1 cellular context compared by ENCODE assay signal in the genomic region with DNA sequence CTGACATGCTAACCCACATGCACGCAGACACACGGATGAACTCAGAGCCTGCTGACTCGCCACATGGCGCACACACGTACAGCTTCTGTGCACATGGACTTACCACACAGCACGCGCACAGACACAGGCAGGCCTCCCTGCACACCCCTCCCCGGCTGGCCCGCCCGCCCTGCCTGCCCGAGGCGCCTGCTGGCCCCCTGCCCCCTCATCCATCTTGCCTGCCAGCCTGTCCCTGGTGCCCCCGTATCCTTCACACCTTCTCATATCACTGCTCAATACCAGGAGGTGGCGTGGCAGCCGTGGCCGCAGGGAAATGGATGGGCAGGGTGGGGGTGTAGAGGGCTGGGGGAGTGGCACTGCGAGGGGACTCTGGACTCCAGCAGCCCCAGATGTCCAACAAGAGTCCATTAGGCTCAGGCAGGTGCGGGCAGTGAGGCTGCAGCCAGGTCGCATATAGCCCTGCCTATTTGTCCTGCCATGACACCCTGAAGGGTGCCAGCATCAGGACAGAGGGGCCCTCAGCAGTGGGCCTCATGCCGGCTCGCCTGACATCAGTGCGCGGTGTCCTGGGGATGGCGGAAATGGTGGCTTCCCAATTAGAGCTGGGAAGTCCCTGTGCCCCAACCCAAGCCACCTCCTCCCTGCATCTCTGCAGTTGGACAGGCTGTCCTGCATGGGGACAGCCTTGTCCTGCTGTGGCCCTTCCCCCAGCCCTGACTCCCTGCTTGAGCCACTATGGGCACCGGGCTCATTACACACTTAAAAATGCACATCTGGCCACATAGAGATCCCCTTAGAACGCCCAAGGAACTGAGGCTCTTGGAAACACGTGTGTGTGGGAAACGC.
TF ChIP-seq lines count a peak whose summit lies in the region.

No MANE protein-coding gene starts in this region.

TF ChIP-seq in HepG2, 621 proteins besides CTCF, POLR2A, EP300 and RAD21 (continues in another document):
- TF ChIP-seq RCOR2 (CRISPR knock-in tag; IDR thresholded peaks at IDR 0.05) (no peak), HNF4G (IDR thresholded peaks at IDR 0.05; ENCODE audit: borderline replicate concordance, low read depth, low read length) (peak; percentile 50; the same call in 1 of the 2 replicates), HNF4G (CRISPR knock-in tag; IDR thresholded peaks at IDR 0.05; ENCODE audit: borderline replicate concordance, low read depth) (no peak), GZF1 (CRISPR knock-in tag; IDR thresholded peaks at IDR 0.05) (no peak), SATB2 (CRISPR knock-in tag; IDR thresholded peaks at IDR 0.05) (no peak), KAT7 (CRISPR knock-in tag; IDR thresholded peaks at IDR 0.05; ENCODE audit: borderline replicate concordance) (no peak), ZNF839 (CRISPR knock-in tag; IDR thresholded peaks at IDR 0.05; ENCODE audit: borderline replicate concordance) (no peak), ZNF570 (CRISPR knock-in tag; IDR thresholded peaks at IDR 0.05; ENCODE audit: borderline replicate concordance) (no peak), SRSF4 (IDR thresholded peaks at IDR 0.05; ENCODE audit: low read depth, low read length, poor library complexity, severe bottlenecking) (no peak), GABPB1 (CRISPR knock-in tag; IDR thresholded peaks at IDR 0.05) (no peak), ZSCAN25 (CRISPR knock-in tag; IDR thresholded peaks at IDR 0.05) (peak; percentile 99), ZNF569 (CRISPR knock-in tag; IDR thresholded peaks at IDR 0.05; ENCODE audit: borderline replicate concordance) (no peak), SMYD3 (CRISPR knock-in tag; IDR thresholded peaks at IDR 0.05) (no peak), ZNF33A (CRISPR knock-in tag; IDR thresholded peaks at IDR 0.05; ENCODE audit: borderline replicate concordance) (no peak), BCL6 (CRISPR knock-in tag; IDR thresholded peaks at IDR 0.05) (no peak), PTBP1 (IDR thresholded peaks at IDR 0.05; ENCODE audit: low read depth, low read length, poor library complexity, severe bottlenecking) (no peak), ZNF235 (CRISPR knock-in tag; IDR thresholded peaks at IDR 0.05; ENCODE audit: borderline replicate concordance) (no peak), POLR2G (IDR thresholded peaks at IDR 0.05; ENCODE audit: low read depth, low read length) (no peak), SP5 (CRISPR knock-in tag; IDR thresholded peaks at IDR 0.05; ENCODE audit: borderline replicate concordance, low read depth) (peak; percentile 85), ZC3H4 (CRISPR knock-in tag; IDR thresholded peaks at IDR 0.05; ENCODE audit: borderline replicate concordance) (no peak), HNF4A (CRISPR knock-in tag; IDR thresholded peaks at IDR 0.05) (peak; percentile 77), BRD4 (CRISPR knock-in tag; IDR thresholded peaks at IDR 0.05) (no peak), REL (CRISPR knock-in tag; conservative IDR thresholded peaks at IDR 0.05) (no peak), SMAD9 (CRISPR knock-in tag; IDR thresholded peaks at IDR 0.05) (no peak), ZFP90 (CRISPR knock-in tag; IDR thresholded peaks at IDR 0.05; ENCODE audit: borderline replicate concordance) (no peak)
- TF ChIP-seq, protein P1, sequence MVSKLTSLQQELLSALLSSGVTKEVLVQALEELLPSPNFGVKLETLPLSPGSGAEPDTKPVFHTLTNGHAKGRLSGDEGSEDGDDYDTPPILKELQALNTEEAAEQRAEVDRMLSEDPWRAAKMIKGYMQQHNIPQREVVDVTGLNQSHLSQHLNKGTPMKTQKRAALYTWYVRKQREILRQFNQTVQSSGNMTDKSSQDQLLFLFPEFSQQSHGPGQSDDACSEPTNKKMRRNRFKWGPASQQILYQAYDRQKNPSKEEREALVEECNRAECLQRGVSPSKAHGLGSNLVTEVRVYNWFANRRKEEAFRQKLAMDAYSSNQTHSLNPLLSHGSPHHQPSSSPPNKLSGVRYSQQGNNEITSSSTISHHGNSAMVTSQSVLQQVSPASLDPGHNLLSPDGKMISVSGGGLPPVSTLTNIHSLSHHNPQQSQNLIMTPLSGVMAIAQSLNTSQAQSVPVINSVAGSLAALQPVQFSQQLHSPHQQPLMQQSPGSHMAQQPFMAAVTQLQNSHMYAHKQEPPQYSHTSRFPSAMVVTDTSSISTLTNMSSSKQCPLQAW (CRISPR knock-in tag; IDR thresholded peaks at IDR 0.05): no peak
- TF ChIP-seq, protein P2, sequence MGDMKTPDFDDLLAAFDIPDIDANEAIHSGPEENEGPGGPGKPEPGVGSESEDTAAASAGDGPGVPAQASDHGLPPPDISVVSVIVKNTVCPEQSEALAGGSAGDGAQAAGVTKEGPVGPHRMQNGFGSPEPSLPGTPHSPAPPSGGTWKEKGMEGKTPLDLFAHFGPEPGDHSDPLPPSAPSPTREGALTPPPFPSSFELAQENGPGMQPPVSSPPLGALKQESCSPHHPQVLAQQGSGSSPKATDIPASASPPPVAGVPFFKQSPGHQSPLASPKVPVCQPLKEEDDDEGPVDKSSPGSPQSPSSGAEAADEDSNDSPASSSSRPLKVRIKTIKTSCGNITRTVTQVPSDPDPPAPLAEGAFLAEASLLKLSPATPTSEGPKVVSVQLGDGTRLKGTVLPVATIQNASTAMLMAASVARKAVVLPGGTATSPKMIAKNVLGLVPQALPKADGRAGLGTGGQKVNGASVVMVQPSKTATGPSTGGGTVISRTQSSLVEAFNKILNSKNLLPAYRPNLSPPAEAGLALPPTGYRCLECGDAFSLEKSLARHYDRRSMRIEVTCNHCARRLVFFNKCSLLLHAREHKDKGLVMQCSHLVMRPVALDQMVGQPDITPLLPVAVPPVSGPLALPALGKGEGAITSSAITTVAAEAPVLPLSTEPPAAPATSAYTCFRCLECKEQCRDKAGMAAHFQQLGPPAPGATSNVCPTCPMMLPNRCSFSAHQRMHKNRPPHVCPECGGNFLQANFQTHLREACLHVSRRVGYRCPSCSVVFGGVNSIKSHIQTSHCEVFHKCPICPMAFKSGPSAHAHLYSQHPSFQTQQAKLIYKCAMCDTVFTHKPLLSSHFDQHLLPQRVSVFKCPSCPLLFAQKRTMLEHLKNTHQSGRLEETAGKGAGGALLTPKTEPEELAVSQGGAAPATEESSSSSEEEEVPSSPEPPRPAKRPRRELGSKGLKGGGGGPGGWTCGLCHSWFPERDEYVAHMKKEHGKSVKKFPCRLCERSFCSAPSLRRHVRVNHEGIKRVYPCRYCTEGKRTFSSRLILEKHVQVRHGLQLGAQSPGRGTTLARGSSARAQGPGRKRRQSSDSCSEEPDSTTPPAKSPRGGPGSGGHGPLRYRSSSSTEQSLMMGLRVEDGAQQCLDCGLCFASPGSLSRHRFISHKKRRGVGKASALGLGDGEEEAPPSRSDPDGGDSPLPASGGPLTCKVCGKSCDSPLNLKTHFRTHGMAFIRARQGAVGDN (CRISPR knock-in tag; IDR thresholded peaks at IDR 0.05): peak; percentile 36
- TF ChIP-seq, protein P3, sequence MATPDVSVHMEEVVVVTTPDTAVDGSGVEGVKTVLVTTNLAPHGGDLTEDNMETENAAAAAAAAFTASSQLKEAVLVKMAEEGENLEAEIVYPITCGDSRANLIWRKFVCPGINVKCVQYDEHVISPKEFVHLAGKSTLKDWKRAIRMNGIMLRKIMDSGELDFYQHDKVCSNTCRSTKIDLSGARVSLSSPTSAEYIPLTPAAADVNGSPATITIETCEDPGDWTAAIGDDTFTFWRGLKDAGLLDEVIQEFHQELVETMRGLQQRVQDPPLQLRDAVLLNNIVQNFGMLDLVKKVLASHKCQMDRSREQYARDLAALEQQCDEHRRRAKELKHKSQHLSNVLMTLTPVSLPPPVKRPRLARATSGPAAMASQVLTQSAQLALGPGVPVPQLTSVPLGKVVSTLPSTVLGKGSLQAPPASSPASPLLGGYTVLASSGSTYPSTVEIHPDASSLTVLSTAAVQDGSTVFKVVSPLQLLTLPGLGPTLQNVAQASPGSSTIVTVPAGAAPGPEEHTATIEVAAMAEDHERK (CRISPR knock-in tag; IDR thresholded peaks at IDR 0.05; ENCODE audit: low read depth): no peak
- TF ChIP-seq, protein P4, sequence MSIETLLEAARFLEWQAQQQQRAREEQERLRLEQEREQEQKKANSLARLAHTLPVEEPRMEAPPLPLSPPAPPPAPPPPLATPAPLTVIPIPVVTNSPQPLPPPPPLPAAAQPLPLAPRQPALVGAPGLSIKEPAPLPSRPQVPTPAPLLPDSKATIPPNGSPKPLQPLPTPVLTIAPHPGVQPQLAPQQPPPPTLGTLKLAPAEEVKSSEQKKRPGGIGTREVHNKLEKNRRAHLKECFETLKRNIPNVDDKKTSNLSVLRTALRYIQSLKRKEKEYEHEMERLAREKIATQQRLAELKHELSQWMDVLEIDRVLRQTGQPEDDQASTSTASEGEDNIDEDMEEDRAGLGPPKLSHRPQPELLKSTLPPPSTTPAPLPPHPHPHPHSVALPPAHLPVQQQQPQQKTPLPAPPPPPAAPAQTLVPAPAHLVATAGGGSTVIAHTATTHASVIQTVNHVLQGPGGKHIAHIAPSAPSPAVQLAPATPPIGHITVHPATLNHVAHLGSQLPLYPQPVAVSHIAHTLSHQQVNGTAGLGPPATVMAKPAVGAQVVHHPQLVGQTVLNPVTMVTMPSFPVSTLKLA (IDR thresholded peaks at IDR 0.05): peak; percentile 55; the same call in 1 of the 2 replicates
- TF ChIP-seq, protein P5, sequence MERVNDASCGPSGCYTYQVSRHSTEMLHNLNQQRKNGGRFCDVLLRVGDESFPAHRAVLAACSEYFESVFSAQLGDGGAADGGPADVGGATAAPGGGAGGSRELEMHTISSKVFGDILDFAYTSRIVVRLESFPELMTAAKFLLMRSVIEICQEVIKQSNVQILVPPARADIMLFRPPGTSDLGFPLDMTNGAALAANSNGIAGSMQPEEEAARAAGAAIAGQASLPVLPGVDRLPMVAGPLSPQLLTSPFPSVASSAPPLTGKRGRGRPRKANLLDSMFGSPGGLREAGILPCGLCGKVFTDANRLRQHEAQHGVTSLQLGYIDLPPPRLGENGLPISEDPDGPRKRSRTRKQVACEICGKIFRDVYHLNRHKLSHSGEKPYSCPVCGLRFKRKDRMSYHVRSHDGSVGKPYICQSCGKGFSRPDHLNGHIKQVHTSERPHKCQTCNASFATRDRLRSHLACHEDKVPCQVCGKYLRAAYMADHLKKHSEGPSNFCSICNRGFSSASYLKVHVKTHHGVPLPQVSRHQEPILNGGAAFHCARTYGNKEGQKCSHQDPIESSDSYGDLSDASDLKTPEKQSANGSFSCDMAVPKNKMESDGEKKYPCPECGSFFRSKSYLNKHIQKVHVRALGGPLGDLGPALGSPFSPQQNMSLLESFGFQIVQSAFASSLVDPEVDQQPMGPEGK (CRISPR knock-in tag; IDR thresholded peaks at IDR 0.05): peak; percentile 19; the same call in 1 of the 2 replicates
- TF ChIP-seq, protein P6, sequence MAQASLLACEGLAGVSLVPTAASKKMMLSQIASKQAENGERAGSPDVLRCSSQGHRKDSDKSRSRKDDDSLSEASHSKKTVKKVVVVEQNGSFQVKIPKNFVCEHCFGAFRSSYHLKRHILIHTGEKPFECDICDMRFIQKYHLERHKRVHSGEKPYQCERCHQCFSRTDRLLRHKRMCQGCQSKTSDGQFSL (CRISPR knock-in tag; IDR thresholded peaks at IDR 0.05): no peak
- TF ChIP-seq, protein P7, sequence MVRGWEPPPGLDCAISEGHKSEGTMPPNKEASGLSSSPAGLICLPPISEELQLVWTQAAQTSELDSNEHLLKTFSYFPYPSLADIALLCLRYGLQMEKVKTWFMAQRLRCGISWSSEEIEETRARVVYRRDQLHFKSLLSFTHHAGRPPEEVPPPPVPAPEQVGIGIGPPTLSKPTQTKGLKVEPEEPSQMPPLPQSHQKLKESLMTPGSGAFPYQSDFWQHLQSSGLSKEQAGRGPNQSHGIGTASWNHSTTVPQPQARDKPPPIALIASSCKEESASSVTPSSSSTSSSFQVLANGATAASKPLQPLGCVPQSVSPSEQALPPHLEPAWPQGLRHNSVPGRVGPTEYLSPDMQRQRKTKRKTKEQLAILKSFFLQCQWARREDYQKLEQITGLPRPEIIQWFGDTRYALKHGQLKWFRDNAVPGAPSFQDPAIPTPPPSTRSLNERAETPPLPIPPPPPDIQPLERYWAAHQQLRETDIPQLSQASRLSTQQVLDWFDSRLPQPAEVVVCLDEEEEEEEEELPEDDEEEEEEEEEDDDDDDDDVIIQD (CRISPR knock-in tag; IDR thresholded peaks at IDR 0.05; ENCODE audit: low read depth): no peak
- TF ChIP-seq, protein P8, sequence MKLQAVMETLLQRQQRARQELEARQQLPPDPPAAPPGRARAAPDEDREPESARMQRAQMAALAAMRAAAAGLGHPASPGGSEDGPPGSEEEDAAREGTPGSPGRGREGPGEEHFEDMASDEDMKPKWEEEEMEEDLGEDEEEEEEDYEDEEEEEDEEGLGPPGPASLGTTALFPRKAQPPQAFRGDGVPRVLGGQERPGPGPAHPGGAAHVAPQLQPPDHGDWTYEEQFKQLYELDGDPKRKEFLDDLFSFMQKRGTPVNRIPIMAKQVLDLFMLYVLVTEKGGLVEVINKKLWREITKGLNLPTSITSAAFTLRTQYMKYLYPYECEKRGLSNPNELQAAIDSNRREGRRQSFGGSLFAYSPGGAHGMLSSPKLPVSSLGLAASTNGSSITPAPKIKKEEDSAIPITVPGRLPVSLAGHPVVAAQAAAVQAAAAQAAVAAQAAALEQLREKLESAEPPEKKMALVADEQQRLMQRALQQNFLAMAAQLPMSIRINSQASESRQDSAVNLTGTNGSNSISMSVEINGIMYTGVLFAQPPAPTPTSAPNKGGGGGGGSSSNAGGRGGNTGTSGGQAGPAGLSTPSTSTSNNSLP (IDR thresholded peaks at IDR 0.05; ENCODE audit: low read depth, low read length): no peak
- TF ChIP-seq, protein P9, sequence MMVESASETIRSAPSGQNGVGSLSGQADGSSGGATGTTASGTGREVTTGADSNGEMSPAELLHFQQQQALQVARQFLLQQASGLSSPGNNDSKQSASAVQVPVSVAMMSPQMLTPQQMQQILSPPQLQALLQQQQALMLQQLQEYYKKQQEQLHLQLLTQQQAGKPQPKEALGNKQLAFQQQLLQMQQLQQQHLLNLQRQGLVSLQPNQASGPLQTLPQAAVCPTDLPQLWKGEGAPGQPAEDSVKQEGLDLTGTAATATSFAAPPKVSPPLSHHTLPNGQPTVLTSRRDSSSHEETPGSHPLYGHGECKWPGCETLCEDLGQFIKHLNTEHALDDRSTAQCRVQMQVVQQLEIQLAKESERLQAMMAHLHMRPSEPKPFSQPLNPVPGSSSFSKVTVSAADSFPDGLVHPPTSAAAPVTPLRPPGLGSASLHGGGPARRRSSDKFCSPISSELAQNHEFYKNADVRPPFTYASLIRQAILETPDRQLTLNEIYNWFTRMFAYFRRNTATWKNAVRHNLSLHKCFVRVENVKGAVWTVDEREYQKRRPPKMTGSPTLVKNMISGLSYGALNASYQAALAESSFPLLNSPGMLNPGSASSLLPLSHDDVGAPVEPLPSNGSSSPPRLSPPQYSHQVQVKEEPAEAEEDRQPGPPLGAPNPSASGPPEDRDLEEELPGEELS (CRISPR knock-in tag; IDR thresholded peaks at IDR 0.05): no peak
